In genomic region chr12:60290532-60290931, GRCh38 we compare ENCODE assay signal across 18 cellular contexts.
A peak's percentile ranks its signal among the peaks of the same experiment; 100 is the strongest.
DNase-seq lines count a peak whose midpoint lies in the region; ATAC-seq and TF ChIP-seq lines count a peak whose summit lies in the region.
"Had no signal": no experiment of that assay in that cellular context is flagged by ENCODE, and none has a peak within 500 bp of the region (broad histone marks: within the 10 kb centered on the region; RNA-seq: fewer than 3 reads in every experiment).

No MANE protein-coding gene starts in this region.

- no peak overlapping the region for H3K4me2 ChIP-seq in GM23338
- H3K4me2 ChIP-seq: BLaER1 treated with 17β-estradiol and CSF1 and Interleukin-3, amounts not matched to agents 10 nM and 100 nM had no signal

- H3K9me3 ChIP-seq in esophagus muscularis mucosa, result peaks cover 0 to 8% (median 0%) of the 10 kb centered on the region in 4 donors
- H3K9me3 ChIP-seq in aorta (ENCODE audit: control insufficient read depth, low read length), result no peaks in the 10 kb centered on the region
- H3K9me3 ChIP-seq: BE2C, HAP-1 had no signal

- H2AFZ ChIP-seq in GM23338, result no peak overlapping the region

- intact Hi-C loops in esophagus muscularis mucosa (cut with DNase I), result no loop called here
- intact Hi-C loops in aorta (cut with DNase I), result no loop called here

- no peak for TF ChIP-seq EP300 in esophagus muscularis mucosa (IDR thresholded peaks at IDR 0.05)

- H3K9me3 Mint-ChIP-seq in GM23338, result peaks cover 45% of the 10 kb centered on the region

- no peak overlapping the region for H3K4me3 Mint-ChIP-seq in GM23338
- H3K4me3 Mint-ChIP-seq: CD14-positive monocyte; CD4-positive, alpha-beta T cell; CD8-positive, alpha-beta memory T cell; HFFc6 had no signal

- H3K27ac Mint-ChIP-seq in GM23338, result no peak overlapping the region
- H3K27ac Mint-ChIP-seq: CD14-positive monocyte; CD4-positive, alpha-beta T cell; CD8-positive, alpha-beta memory T cell; HFFc6 had no signal

- WGBS in esophagus muscularis mucosa, result 86% methylated on average over 1 of the region's 1 CpG
- 85 to 95% methylated on average over 1 of the region's 1 CpG for WGBS in aorta, 2 donors

- H3K4me1 ChIP-seq in esophagus muscularis mucosa (no peaks in the 10 kb centered on the region), aorta (ENCODE audit: control insufficient read depth in 1 of 2, insufficient read depth in 2 of 2, low read length in 2 of 2) (no peaks in the 10 kb centered on the region), GM23338 (ENCODE audit: insufficient read depth) (no peaks in the 10 kb centered on the region)
- H3K4me1 ChIP-seq: BE2C; BLaER1 treated with 17β-estradiol and CSF1 and Interleukin-3, amounts not matched to agents 10 nM and 100 nM; HAP-1 had no signal

- H3K27me3 ChIP-seq in esophagus muscularis mucosa, result no peaks in the 10 kb centered on the region
- H3K27me3 ChIP-seq in aorta (ENCODE audit: control insufficient read depth in 1 of 2, insufficient read depth in 2 of 2, low read length in 1 of 2), result no peaks in the 10 kb centered on the region
- no peaks in the 10 kb centered on the region for H3K27me3 ChIP-seq in GM23338 (ENCODE audit: insufficient read depth)
- H3K27me3 ChIP-seq: BE2C; BLaER1 treated with 17β-estradiol and CSF1 and Interleukin-3, amounts not matched to agents 10 nM and 100 nM had no signal

- DNase-seq in DMS53 (lab: John Stamatoyannopoulos, UW) (peak; percentile 50), DMS53 treated with DMSO at 0.1 percent for 48 hours (lab: John Stamatoyannopoulos, UW; ENCODE audit: unreplicated experiment) (no peak), esophagus muscularis mucosa (ENCODE audit: extremely low spot score) (peak; percentile 87), aorta (no peak), NCI-H1048 (lab: John Stamatoyannopoulos, UW) (no peak), GM23338 (ENCODE audit: low spot score) (no peak)
- DNase-seq: AML-193; BE2C; CD4-positive, alpha-beta T cell; CD8-positive, alpha-beta memory T cell; DMS 273 treated with DMSO at 0.1 percent for 48 hours; DND-41; GOT3; HFFc6 had no signal

- TF ChIP-seq CTCF in esophagus muscularis mucosa (IDR thresholded peaks at IDR 0.05) (no peak), GM23338 (conservative IDR thresholded peaks at IDR 0.05; ENCODE audit: low read depth in 2 of 2) (no peak)

- H3K36me3 ChIP-seq in esophagus muscularis mucosa (no peaks in the 10 kb centered on the region), aorta (ENCODE audit: control insufficient read depth in 1 of 2, insufficient read depth in 2 of 2, low read length in 1 of 2) (no peaks in the 10 kb centered on the region), GM23338 (ENCODE audit: insufficient read depth) (peaks cover 8% of the 10 kb centered on the region; the same call in 1 of the 2 replicates)
- H3K36me3 ChIP-seq: BE2C; BLaER1 treated with 17β-estradiol and CSF1 and Interleukin-3, amounts not matched to agents 10 nM and 100 nM; HAP-1 had no signal

- H3K79me2 ChIP-seq in GM23338 (replicated peaks; ENCODE audit: insufficient read depth), result no peaks in the 10 kb centered on the region

- TF ChIP-seq POLR2A in esophagus muscularis mucosa (IDR thresholded peaks at IDR 0.05; ENCODE audit: low read depth), result no peak

- H3K4me1 Mint-ChIP-seq in GM23338, result no peaks in the 10 kb centered on the region
- H3K4me1 Mint-ChIP-seq: CD14-positive monocyte; CD8-positive, alpha-beta memory T cell had no signal

- peaks cover 2% of the 10 kb centered on the region for H3K27me3 Mint-ChIP-seq in GM23338 (ENCODE audit: insufficient read depth, low read depth, poor library complexity)
- H3K27me3 Mint-ChIP-seq: CD4-positive, alpha-beta T cell; CD8-positive, alpha-beta memory T cell had no signal

- H3K36me3 Mint-ChIP-seq in GM23338 (ENCODE audit: low read depth), result peaks cover 37% of the 10 kb centered on the region
- H3K36me3 Mint-ChIP-seq: CD14-positive monocyte; CD8-positive, alpha-beta memory T cell had no signal

- H3K4me3 ChIP-seq in esophagus muscularis mucosa (no peak overlapping the region), aorta (ENCODE audit: low read length in 2 of 2) (no peak overlapping the region), GM23338 (no peak overlapping the region)
- H3K4me3 ChIP-seq: HAP-1 had no signal

- peak; percentile 44 for ATAC-seq in aorta (ENCODE audit: low FRiP score)
- ATAC-seq in GM23338, result no peak

- H3K9me2 ChIP-seq in GM23338 (ENCODE audit: insufficient read depth), result 0 out of 2 replicates have a peak, but pooled peaks cover 10% of the 10 kb centered on the region

- no peak overlapping the region for H3K27ac ChIP-seq in esophagus muscularis mucosa (replicated peaks in 1 of 4)
- no peak overlapping the region for H3K27ac ChIP-seq in aorta (ENCODE audit: low read depth in 1 of 2, low read length in 2 of 2)
- no peak overlapping the region for H3K27ac ChIP-seq in GM23338 (ENCODE audit: low read depth)
- H3K27ac ChIP-seq: 22Rv1; BLaER1 treated with 17β-estradiol and CSF1 and Interleukin-3, amounts not matched to agents 10 nM and 100 nM had no signal

- no peaks in the 10 kb centered on the region for H3F3A ChIP-seq in GM23338 (replicated peaks; ENCODE audit: low read depth)

- H4K20me1 ChIP-seq in GM23338 (replicated peaks; ENCODE audit: insufficient read depth), result no peaks in the 10 kb centered on the region
- H4K20me1 ChIP-seq: BLaER1 treated with 17β-estradiol and CSF1 and Interleukin-3, amounts not matched to agents 10 nM and 100 nM had no signal

TF ChIP-seq in GM23338, 12 proteins besides CTCF, POLR2A, EP300 and RAD21:
- no peak for TF ChIP-seq REST (IDR thresholded peaks at IDR 0.05; ENCODE audit: unreplicated experiment)
TF ChIP-seq in GM23338: peak in this region for 0.

Comparison
In these comparisons a context has a peak if more than half of its experiments do, and no peak if none do; other contexts are left out.
1. DNase-seq: peak in DMS53 (single experiment) and esophagus muscularis mucosa (single experiment); none in DMS53 treated with DMSO at 0.1 percent for 48 hours (single experiment), aorta (0 of 2), NCI-H1048 (single experiment) and GM23338 (single experiment).